ENCODE assay signal across 8 cellular contexts in genomic region chr2:130181338-130181879, GRCh38. TPM values are rescaled to one million over a fixed set of nuclear protein-coding genes. Genes with fewer than 3 reads are reported as not detected.
DNase-seq lines count a peak whose midpoint lies in the region; ATAC-seq and TF ChIP-seq lines count a peak whose summit lies in the region.

TSS of gene SMPD4 (minus strand) at chr2:130181602. CDS start at chr2:130176592, 5,010 bp downstream.

- TF ChIP-seq POLR2A in ovary (IDR thresholded peaks at IDR 0.05) (peak; percentile 26), thyroid gland (IDR thresholded peaks at IDR 0.05) (peak in 1 of 2 donors; percentile 67)

- peaks cover 13% of the 10 kb centered on the region for H3K4me1 Mint-ChIP-seq in activated naive CD8-positive, alpha-beta T cell treated with anti-CD3 and anti-CD28 coated beads, Interleukin-2, amount 10 ng/mL, durations not matched to agents 7 days and 5 days

- intact Hi-C loops in head of caudate nucleus (cut with DNase I), result loop anchor here (5.0 kb wide), 1 partner anchor 161 kb away; the partner anchor contains the start of gene IMP4
- intact Hi-C loops in ovary (cut with DNase I), result loop anchor here (5.0 to 10.0 kb wide), 4 partner anchors 151 to 163 kb away; partner anchors contain the start of gene IMP4 (in 2 of the 4)
- intact Hi-C loops in thyroid gland (cut with DNase I), result no loop called here

- peak within 1 kb of the TSS; percentile 57 for H3K4me2 ChIP-seq in SU-DHL-6 (ENCODE audit: low read depth, low read length, poor library complexity, severe bottlenecking)

- no peak for TF ChIP-seq EP300 in ovary (IDR thresholded peaks at IDR 0.05)

- H3K4me3 ChIP-seq in SU-DHL-6 (ENCODE audit: insufficient read depth, low read length, poor library complexity, severe bottlenecking), result peak within 1 kb of the TSS; percentile 75
- H3K4me3 ChIP-seq in ovary, result peak within 1 kb of the TSS; percentile 96
- peak within 1 kb of the TSS; percentile 41 to 97 (median 89) for H3K4me3 ChIP-seq in thyroid gland (replicated peaks in 1 of 3)

- CTCF ChIA-PET in GM10248 (lab: Yijun Ruan, JAX), result interaction anchor here (0.6 to 2.4 kb wide), 11 partner anchors 10 to 173 kb away, joined by 3 to 20 read pairs (median 3); partner anchors contain the start of genes CCDC74B and IMP4

- peaks cover 70% of the 10 kb centered on the region for H3K79me2 ChIP-seq in SU-DHL-6 (ENCODE audit: insufficient read depth, low read length)

- H4K20me1 ChIP-seq in SU-DHL-6 (ENCODE audit: low read depth, low read length), result no peaks in the 10 kb centered on the region

- H3K27me3 Mint-ChIP-seq in activated naive CD8-positive, alpha-beta T cell treated with anti-CD3 and anti-CD28 coated beads, Interleukin-2, amount 10 ng/mL, durations not matched to agents 7 days and 5 days, result no peaks in the 10 kb centered on the region

- H3K9me3 ChIP-seq in SU-DHL-6 (ENCODE audit: insufficient read depth, low read length), result no peaks in the 10 kb centered on the region
- no peaks in the 10 kb centered on the region for H3K9me3 ChIP-seq in ovary
- H3K9me3 ChIP-seq in thyroid gland, result no peaks in the 10 kb centered on the region

- no peaks in the 10 kb centered on the region for H3K36me3 ChIP-seq in SU-DHL-6 (ENCODE audit: low read length)
- no peaks in the 10 kb centered on the region for H3K36me3 ChIP-seq in ovary
- H3K36me3 ChIP-seq in thyroid gland, result no peaks in the 10 kb centered on the region

- H3K4me3 Mint-ChIP-seq in activated naive CD8-positive, alpha-beta T cell treated with anti-CD3 and anti-CD28 coated beads, Interleukin-2, amount 10 ng/mL, durations not matched to agents 7 days and 5 days, result peak within 1 kb of the TSS; percentile 93

- no peaks in the 10 kb centered on the region for H3F3A ChIP-seq in SU-DHL-6 (ENCODE audit: insufficient read depth)

- no peaks in the 10 kb centered on the region for H3K27me3 ChIP-seq in SU-DHL-6 (ENCODE audit: low read length)
- H3K27me3 ChIP-seq in ovary, result no peaks in the 10 kb centered on the region
- H3K27me3 ChIP-seq in thyroid gland, result no peaks in the 10 kb centered on the region

- H3K9me3 Mint-ChIP-seq in activated naive CD8-positive, alpha-beta T cell treated with anti-CD3 and anti-CD28 coated beads, Interleukin-2, amount 10 ng/mL, durations not matched to agents 7 days and 5 days, result no peaks in the 10 kb centered on the region

- POLR2A ChIA-PET in GM10248 (lab: Yijun Ruan, JAX), result interaction anchor here (0.6 kb wide), 2 partner anchors 103 to 161 kb away, joined by 3 read pairs; no protein-coding TSS in a partner anchor
- POLR2A ChIA-PET in activated naive CD8-positive, alpha-beta T cell treated with anti-CD3 and anti-CD28 coated beads, Interleukin-2, amount 10 ng/mL, durations not matched to agents 7 days and 5 days (lab: Charles Lee), result interaction anchor here (0.8 to 4.4 kb wide), 3 partner anchors 11 to 161 kb away, joined by 3 to 38 read pairs (median 26); partner anchors contain the start of gene IMP4

- peak within 1 kb of the TSS; percentile 74 for H2AFZ ChIP-seq in SU-DHL-6 (ENCODE audit: low read depth, low read length, severe bottlenecking)

- peak within 1 kb of the TSS; percentile 85 for H3K9ac ChIP-seq in SU-DHL-6 (ENCODE audit: low read length)

- H3K27ac ChIP-seq in SU-DHL-6 (ENCODE audit: low read depth, low read length) (peak within 1 kb of the TSS; percentile 82), ovary (peak within 1 kb of the TSS; percentile 87 to 91), thyroid gland (peak within 1 kb of the TSS; percentile 87 to 95 (median 94))

- H3K9me2 ChIP-seq in SU-DHL-6 (replicated peaks; ENCODE audit: insufficient read depth, low read length), result no peaks in the 10 kb centered on the region

- WGBS in ovary, 3 donors, result 0% methylated on average over 52 to 55 of the region's 55 CpGs
- 0% methylated on average over 12 to 29 of the region's 55 CpGs for WGBS in thyroid gland, 2 donors

- H3K36me3 Mint-ChIP-seq in activated naive CD8-positive, alpha-beta T cell treated with anti-CD3 and anti-CD28 coated beads, Interleukin-2, amount 10 ng/mL, durations not matched to agents 7 days and 5 days, result peaks cover 1% of the 10 kb centered on the region

- peaks cover 7% of the 10 kb centered on the region for H3K4me1 ChIP-seq in ovary (ENCODE audit: insufficient read depth)
- H3K4me1 ChIP-seq in thyroid gland, result peaks cover 20 to 29% of the 10 kb centered on the region in 2 donors

- H3K27ac Mint-ChIP-seq in activated naive CD8-positive, alpha-beta T cell treated with anti-CD3 and anti-CD28 coated beads, Interleukin-2, amount 10 ng/mL, durations not matched to agents 7 days and 5 days, result peak within 1 kb of the TSS; percentile 93

- DNase-seq in GM10248 (ENCODE audit: extremely low spot score) (peak; percentile 92), NCI-H128 (lab: John Stamatoyannopoulos, UW; ENCODE audit: unreplicated experiment) (peak; percentile 77), head of caudate nucleus (peak; percentile 88 to 98 (median 96)), ovary (peak; percentile 98 to 99 (median 98)), thyroid gland (peak; percentile 97 to 99)
- peak; percentile 98 for DNase-seq in activated naive CD8-positive, alpha-beta T cell treated with anti-CD3 and anti-CD28 coated beads, Interleukin-2, amount 10 ng/mL, durations not matched to agents 7 days and 5 days

- ATAC-seq in HG02678 (IDR thresholded peaks at IDR 0.05; ENCODE audit: unreplicated experiment), result peak; percentile 57
- ATAC-seq in activated naive CD8-positive, alpha-beta T cell treated with anti-CD3 and anti-CD28 coated beads, Interleukin-2, amount 10 ng/mL, durations not matched to agents 7 days and 5 days (ENCODE audit: low read depth), result peak; percentile 73

- TF ChIP-seq CTCF in GM10248 (IDR thresholded peaks at IDR 0.05; ENCODE audit: control extremely low read depth, extremely low read depth, low read depth, missing control alignments) (no peak), SU-DHL-6 (IDR thresholded peaks at IDR 0.05; ENCODE audit: insufficient read depth, low read length, poor library complexity, severe bottlenecking) (no peak), ovary (IDR thresholded peaks at IDR 0.05) (no peak), thyroid gland (IDR thresholded peaks at IDR 0.05) (peak in 1 of 6 experiments; percentile 14)

RNA-seq across cellular contexts. Expression of gene SMPD4, which starts in this region (rescaled TPM):
- total RNA-seq in activated naive CD8-positive, alpha-beta T cell treated with anti-CD3 and anti-CD28 coated beads, Interleukin-2, amount 10 ng/mL, durations not matched to agents 7 days and 5 days, result 10 to 100 TPM; 67.3 to 74.2 TPM
- total RNA-seq in ovary (10 to 100 TPM; 24.7 to 53.2 (median 39.5) TPM), thyroid gland (10 to 100 TPM; 34.1 to 74.6 (median 59.0) TPM)
- 10 to 100 TPM; 28.8 to 32.1 TPM for polyA plus RNA-seq in ovary

Comparison
In these comparisons a context has a peak if more than half of its experiments do, and no peak if none do; other contexts are left out.
1. Peak in every context shown above with its lines: DNase-seq, ATAC-seq, H3K4me3 ChIP-seq and H3K27ac ChIP-seq.